1 cellular context compared by ENCODE assay signal in the genomic region with DNA sequence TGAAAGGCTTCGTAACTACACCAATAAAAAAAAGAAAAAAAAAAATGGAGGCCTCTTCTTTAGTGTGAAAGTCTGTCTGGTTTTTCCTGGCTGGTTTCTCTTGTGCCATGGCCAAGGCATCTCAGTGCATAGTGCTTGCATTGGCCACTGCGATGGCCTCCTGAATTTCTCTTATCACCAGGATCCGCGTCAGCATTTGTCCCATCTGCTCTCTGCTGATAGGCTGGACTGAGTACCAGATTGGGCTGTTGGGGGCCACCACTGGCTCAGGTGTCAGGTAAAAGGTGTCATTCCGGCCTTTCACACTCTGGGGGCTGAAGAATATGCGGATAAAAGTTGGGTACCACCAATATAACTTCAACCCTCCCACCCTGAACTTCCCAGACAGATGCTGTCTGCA.
TF ChIP-seq lines count a peak whose summit lies in the region.

No MANE protein-coding gene starts in this region.

TF ChIP-seq in HepG2, 621 proteins besides CTCF, POLR2A, EP300 and RAD21:
- TF ChIP-seq MAFK (conservative IDR thresholded peaks at IDR 0.05 in 1 of 2, IDR thresholded peaks at IDR 0.05 in 1 of 2; ENCODE audit: low read length in 2 of 2), result peak; percentile 44 to 54
- TF ChIP-seq U2AF1 (optimal IDR thresholded peaks at IDR 0.05; ENCODE audit: low read depth, low read length), result no peak
- TF ChIP-seq ZIK1 (CRISPR knock-in tag; IDR thresholded peaks at IDR 0.05; ENCODE audit: borderline replicate concordance, low read depth), result no peak
- TF ChIP-seq MAFF (IDR thresholded peaks at IDR 0.05; ENCODE audit: low read depth, low read length), result 0 out of 2 replicates have a peak, but pooled peaks have one; percentile 19
